27 cellular contexts compared by ENCODE assay signal in genomic region chr17:83106913-83107655, GRCh38. TPM values are rescaled to one million over a fixed set of nuclear protein-coding genes. Genes with fewer than 3 reads are reported as not detected.
DNase-seq lines count a peak whose midpoint lies in the region; ATAC-seq and TF ChIP-seq lines count a peak whose summit lies in the region.
"Had no signal": no experiment of that assay in that cellular context is flagged by ENCODE, and none has a peak within 500 bp of the region (broad histone marks: within the 10 kb centered on the region; RNA-seq: fewer than 3 reads in every experiment).

No MANE protein-coding gene starts in this region.

- DNase-seq in GM23248 (peak; percentile 64), amniotic epithelial cell (ENCODE audit: low read depth) (peak; percentile 46), immature natural killer cell (peak in 1 of 3 donors; percentile 33), suprapubic skin (ENCODE audit: low spot score in 2 of 2) (no peak), iPS-NIHi7 (ENCODE audit: extremely low spot score) (no peak), NCI-H2227 (lab: John Stamatoyannopoulos, UW; ENCODE audit: unreplicated experiment) (no peak)
- DNase-seq: activated CD4-positive, CD25-positive, alpha-beta regulatory T cell; activated CD8-positive, alpha-beta T cell treated with anti-CD3 and anti-CD28 coated beads, Interleukin-2, amount 10 ng/mL, durations not matched to agents 7 days and 5 days; activated naive CD4-positive, alpha-beta T cell treated with Interleukin-2 at 50 U/mL for 16 hours; activated T-cell treated with anti-CD3 and anti-CD28 coated beads, Interleukin-2, amount 50 U/mL, for 24 hours; anterior cingulate cortex; caudate nucleus; CD4-positive, alpha-beta T cell; effector CD8-positive, alpha-beta T cell; KBM-7; left lung; midbrain; MV-4-11; NCI-H1694 treated with DMSO at 0.1 percent for 48 hours; NCI-H345; NCI-H82; nephron progenitor cell; SJCRH30; stimulated activated CD8-positive, alpha-beta memory T cell treated with anti-CD3 and anti-CD28 coated beads, Interleukin-4, amount 100 ng/mL, for 48 hours; T-helper 9 cell had no signal

- peaks cover 24% of the 10 kb centered on the region for H3F3A ChIP-seq in GM23248 (ENCODE audit: insufficient read depth)

- no peaks in the 10 kb centered on the region for H4K20me1 ChIP-seq in GM23248 (ENCODE audit: insufficient read depth)

- H3K4me1 ChIP-seq in GM23248 (ENCODE audit: insufficient read depth) (peaks cover 36% of the 10 kb centered on the region), suprapubic skin (peaks cover 62% of the 10 kb centered on the region)

- peaks cover 32 to 97% (median 47%) of the 10 kb centered on the region in 3 donors for H3K27me3 Mint-ChIP-seq in immature natural killer cell (ENCODE audit: low read depth in 3 of 3)

- no peak for TF ChIP-seq CTCF in suprapubic skin (IDR thresholded peaks at IDR 0.05)

- peaks cover 16 to 22% of the 10 kb centered on the region in 2 donors for H3K4me1 Mint-ChIP-seq in immature natural killer cell

- H3K27ac ChIP-seq in GM23248 (peak overlapping the region; percentile 46), suprapubic skin (peak overlapping the region; percentile 70)
- H3K27ac ChIP-seq: left lung, SJCRH30 had no signal

- no peak overlapping the region for H3K4me2 ChIP-seq in GM23248 (ENCODE audit: unreplicated experiment)

- no peak for ATAC-seq in GM19395 (IDR thresholded peaks at IDR 0.05; ENCODE audit: unreplicated experiment)
- ATAC-seq in HG03432 (IDR thresholded peaks at IDR 0.05; ENCODE audit: unreplicated experiment), result no peak
- ATAC-seq: activated CD8-positive, alpha-beta T cell treated with anti-CD3 and anti-CD28 coated beads, Interleukin-2, amount 10 ng/mL, durations not matched to agents 7 days and 5 days; left lung had no signal

- no peaks in the 10 kb centered on the region for H3K9me2 ChIP-seq in GM23248 (ENCODE audit: insufficient read depth)

- in situ Hi-C loops in GM23248 (cut with MboI), result no loop called here

- H3K9me3 ChIP-seq in GM23248 (ENCODE audit: low read depth), result no peaks in the 10 kb centered on the region
- no peaks in the 10 kb centered on the region for H3K9me3 ChIP-seq in suprapubic skin
- H3K9me3 ChIP-seq: left lung, SJCRH30 had no signal

- H3K9me3 Mint-ChIP-seq in immature natural killer cell, result peaks cover 0 to 1% (median 0%) of the 10 kb centered on the region in 6 donors
- H3K9me3 Mint-ChIP-seq: activated T-cell treated with anti-CD3 and anti-CD28 coated beads, Interleukin-2, amount 50 U/mL, for 24 hours; CD4-positive, alpha-beta T cell had no signal

- H3K36me3 ChIP-seq in GM23248 (ENCODE audit: low read depth) (no peaks in the 10 kb centered on the region), suprapubic skin (no peaks in the 10 kb centered on the region)
- H3K36me3 ChIP-seq: left lung, SJCRH30 had no signal

- H3K4me3 Mint-ChIP-seq in immature natural killer cell, result no peak overlapping the region
- H3K4me3 Mint-ChIP-seq: activated CD8-positive, alpha-beta T cell treated with anti-CD3 and anti-CD28 coated beads, Interleukin-2, amount 10 ng/mL, durations not matched to agents 7 days and 5 days; activated T-cell treated with anti-CD3 and anti-CD28 coated beads, Interleukin-2, amount 50 U/mL, for 24 hours; CD4-positive, alpha-beta T cell; nephron progenitor cell had no signal

- H3K27me3 ChIP-seq in GM23248 (replicated peaks; ENCODE audit: insufficient read depth) (no peaks in the 10 kb centered on the region), suprapubic skin (peaks cover 8% of the 10 kb centered on the region)
- H3K27me3 ChIP-seq: SJCRH30 had no signal

- peak overlapping the region in 4 of 6 donors; percentile 43 to 84 (median 54) for H3K27ac Mint-ChIP-seq in immature natural killer cell
- H3K27ac Mint-ChIP-seq: activated CD8-positive, alpha-beta T cell treated with anti-CD3 and anti-CD28 coated beads, Interleukin-2, amount 10 ng/mL, durations not matched to agents 7 days and 5 days; activated T-cell treated with anti-CD3 and anti-CD28 coated beads, Interleukin-2, amount 50 U/mL, for 24 hours; CD4-positive, alpha-beta T cell; nephron progenitor cell had no signal

- H2AFZ ChIP-seq in GM23248, result no peak overlapping the region

- no peak for TF ChIP-seq EP300 in suprapubic skin (IDR thresholded peaks at IDR 0.05)

- TF ChIP-seq POLR2A in suprapubic skin (IDR thresholded peaks at IDR 0.05), result no peak

- H3K36me3 Mint-ChIP-seq in immature natural killer cell, result no peaks in the 10 kb centered on the region

- H3K9ac ChIP-seq in GM23248, result peak overlapping the region; percentile 65

- H3K4me3 ChIP-seq in GM23248, result no peak overlapping the region
- no peak overlapping the region for H3K4me3 ChIP-seq in suprapubic skin
- H3K4me3 ChIP-seq: left lung, SJCRH30 had no signal

- WGBS in GM23248 (ENCODE audit: low coverage in 1 of 2, low lambda C conversion rate in 2 of 2, missing lambda C conversion rate in 2 of 2), 2 experiments, result 49 to 50% methylated on average over 17 of the region's 17 CpGs
- 65% methylated on average over 15 of the region's 17 CpGs for WGBS in suprapubic skin

- H3K79me2 ChIP-seq in GM23248 (ENCODE audit: insufficient read depth), result no peaks in the 10 kb centered on the region

RNA-seq across cellular contexts. Expression of gene METRNL, which starts 27.7 kb away (rescaled TPM):
- total RNA-seq in GM23248 (2014; rRNA removed; shearing (Covaris generic)), result 305 and 319 TPM in 2 replicates
- polyA plus RNA-seq in GM23248 (2016; fragmentation: Nextera tagmentation; extraction: Ambion mirVana) (26.5 and 28.4 TPM in 2 replicates), immature natural killer cell (10 to 100 TPM; 13.6 to 72.3 (median 49.2) TPM)
- 100 to 1,000 TPM in 3 of 4 donors, 10 to 100 TPM in 1; 59.1 to 222 (median 155) TPM for total RNA-seq in suprapubic skin

Comparison
In these comparisons a context has a peak if more than half of its experiments do, and no peak if none do; other contexts are left out.
1. DNase-seq: peak in GM23248 (single experiment) and amniotic epithelial cell (single experiment); none in suprapubic skin (0 of 2), iPS-NIHi7 (single experiment) and NCI-H2227 (single experiment).